ENCODE assay signal across 8 cellular contexts in the genomic region with DNA sequence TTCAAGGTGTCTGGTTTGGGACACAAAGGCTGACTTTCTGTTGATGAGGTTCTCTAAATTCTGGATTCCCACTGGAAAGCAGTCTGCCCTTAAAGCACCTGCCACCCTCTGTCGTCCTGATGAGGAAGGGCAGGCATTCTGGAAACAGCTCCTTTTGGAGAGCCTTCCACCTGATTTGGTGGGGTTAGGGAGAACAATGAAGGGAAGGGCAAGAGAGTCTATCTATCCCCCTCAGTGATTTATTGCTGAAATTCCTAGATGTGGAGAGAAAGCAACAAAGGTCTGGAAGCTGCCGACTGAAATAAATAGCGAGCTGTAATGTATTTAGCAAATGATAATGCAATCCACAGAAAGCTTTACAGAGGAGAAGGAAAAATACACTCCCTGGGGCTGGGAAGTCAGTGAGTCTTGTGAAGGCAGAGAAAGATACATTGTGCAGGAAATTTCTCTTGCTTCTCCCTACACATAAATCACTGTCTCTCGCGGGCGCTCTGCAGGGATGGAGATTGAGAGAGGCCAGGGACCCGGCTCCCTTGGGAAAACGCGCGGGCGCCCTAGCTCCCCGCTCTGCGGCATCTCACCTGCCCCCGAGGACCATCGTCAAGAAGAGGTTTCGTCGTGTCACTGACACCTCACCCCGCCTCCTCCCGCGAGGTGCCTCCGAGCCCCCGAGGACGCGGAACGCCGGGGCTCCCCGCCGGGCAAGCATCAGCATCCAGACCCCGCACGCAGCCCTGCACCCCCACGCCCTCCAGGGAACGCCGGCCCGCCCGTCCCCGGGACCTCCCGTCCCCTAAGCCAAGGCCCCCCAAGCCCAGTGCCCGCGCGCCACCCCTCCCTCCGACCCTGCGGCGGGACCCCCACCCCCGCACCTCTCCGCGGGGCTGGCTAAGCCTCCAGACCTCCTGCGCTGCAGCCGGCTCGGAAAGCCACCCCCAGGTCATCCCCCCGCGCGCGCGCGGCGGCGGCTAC. TPM values are rescaled to one million over a fixed set of nuclear protein-coding genes. Genes with fewer than 3 reads are reported as not detected.
DNase-seq lines count a peak whose midpoint lies in the region; ATAC-seq, FAIRE-seq and TF ChIP-seq lines count a peak whose summit lies in the region.

No MANE protein-coding gene starts in this region.

- H4K20me1 ChIP-seq in OCI-LY3 (ENCODE audit: insufficient read depth, low read length) (no peaks in the 10 kb centered on the region), astrocyte (ENCODE audit: insufficient read depth, low read length) (no peaks in the 10 kb centered on the region)

- peak overlapping the region; percentile 80 for H3K4me2 ChIP-seq in OCI-LY3 (ENCODE audit: low read length)
- peak overlapping the region; percentile 99 for H3K4me2 ChIP-seq in astrocyte (ENCODE audit: low read length)

- peak overlapping the region; percentile 85 for H3K4me3 ChIP-seq in OCI-LY3 (ENCODE audit: low read length)
- peak overlapping the region; percentile 25 for H3K4me3 ChIP-seq in astrocyte (ENCODE audit: insufficient read depth, low read depth, low read length)
- H3K4me3 ChIP-seq in iPS-18a (ENCODE audit: low read length), result peak overlapping the region; percentile 70
- peak overlapping the region; percentile 65 to 84 (median 74) for H3K4me3 ChIP-seq in gastrocnemius medialis

- ATAC-seq in HG03175 (IDR thresholded peaks at IDR 0.05; ENCODE audit: unreplicated experiment) (peak; percentile 0), gastrocnemius medialis (no peak)

- H3K79me2 ChIP-seq in OCI-LY3 (ENCODE audit: low read length) (no peaks in the 10 kb centered on the region), astrocyte (ENCODE audit: insufficient read depth, low read length) (no peaks in the 10 kb centered on the region)

- intact Hi-C loops in gastrocnemius medialis (cut with DNase I; ENCODE audit: low total_unique reads), result loop anchor here (2.0 to 5.0 kb wide), 3 partner anchors 135 to 207 kb away; partner anchors contain the start of genes FAM118B, FOXRED1, RPUSD4 and SRPRA

- H3K27ac Mint-ChIP-seq in astrocyte (ENCODE audit: unreplicated experiment), result peak overlapping the region; percentile 47

- H3K27ac ChIP-seq in OCI-LY3 (ENCODE audit: low read length), result no peak overlapping the region
- no peak overlapping the region for H3K27ac ChIP-seq in astrocyte (ENCODE audit: low read depth, low read length)
- H3K27ac ChIP-seq in iPS-18a (ENCODE audit: low read length), result no peak overlapping the region
- peak overlapping the region; percentile 31 to 83 (median 68) for H3K27ac ChIP-seq in gastrocnemius medialis

- peaks cover 20% of the 10 kb centered on the region for H3K4me1 Mint-ChIP-seq in astrocyte (ENCODE audit: low read depth, unreplicated experiment)

- TF ChIP-seq CTCF in OCI-LY3 (IDR thresholded peaks at IDR 0.05; ENCODE audit: low read depth, low read length) (0 out of 2 replicates have a peak, but pooled peaks have one; percentile 11), astrocyte (IDR thresholded peaks at IDR 0.05; ENCODE audit: insufficient read depth, low read depth, low read length) (no peak), gastrocnemius medialis (IDR thresholded peaks at IDR 0.05 in 4 of 5, conservative IDR thresholded peaks at IDR 0.05 in 1 of 5) (peak in 2 of 5 experiments; percentile 24 to 37)

- DNase-seq in astrocyte (ENCODE audit: low read depth) (no peak), gastrocnemius medialis (no peak), GDM1 (lab: John Stamatoyannopoulos, UW) (no peak), amniotic stem cell (lab: John Stamatoyannopoulos, UW) (no peak)

- no peak for TF ChIP-seq POLR2A in gastrocnemius medialis (IDR thresholded peaks at IDR 0.05)

- H2AFZ ChIP-seq in OCI-LY3 (ENCODE audit: low read depth, low read length) (peak overlapping the region; percentile 78; the same call in 1 of the 2 replicates), astrocyte (ENCODE audit: low read depth, low read length) (peak overlapping the region; percentile 68)

- H3K9me3 Mint-ChIP-seq in astrocyte (ENCODE audit: unreplicated experiment), result no peaks in the 10 kb centered on the region

- peak overlapping the region; percentile 64 for H3K9ac ChIP-seq in ES-I3 (ENCODE audit: low read depth, low read length)
- peak overlapping the region; percentile 65 for H3K9ac ChIP-seq in OCI-LY3 (ENCODE audit: low read length)
- H3K9ac ChIP-seq in astrocyte (ENCODE audit: low read length), result peak overlapping the region; percentile 97
- H3K9ac ChIP-seq in iPS-18a (ENCODE audit: low read length), result peak overlapping the region; percentile 41

- no peaks in the 10 kb centered on the region for H3K27me3 Mint-ChIP-seq in astrocyte (ENCODE audit: low read depth, unreplicated experiment)

- H3K4me3 Mint-ChIP-seq in astrocyte (ENCODE audit: unreplicated experiment), result peak overlapping the region; percentile 91

- in situ Hi-C loops in gastrocnemius medialis (cut with MboI; ENCODE audit: low sequenced_read_pairs in 4 of 4), result loop anchor here in 1 of 4 donors (10.0 kb wide), 1 partner anchor 133 kb away; no protein-coding TSS in a partner anchor

- H3K36me3 Mint-ChIP-seq in astrocyte (ENCODE audit: low read depth, unreplicated experiment), result no peaks in the 10 kb centered on the region

- H3K36me3 ChIP-seq in ES-I3 (ENCODE audit: insufficient read depth, low read length), result no peaks in the 10 kb centered on the region
- H3K36me3 ChIP-seq in OCI-LY3 (replicated peaks; ENCODE audit: low read depth, low read length), result no peaks in the 10 kb centered on the region
- H3K36me3 ChIP-seq in astrocyte (ENCODE audit: insufficient read depth, low read length), result no peaks in the 10 kb centered on the region
- H3K36me3 ChIP-seq in iPS-18a (ENCODE audit: control insufficient read depth, low read depth, low read length), result no peaks in the 10 kb centered on the region
- no peaks in the 10 kb centered on the region for H3K36me3 ChIP-seq in gastrocnemius medialis

- H3K27me3 ChIP-seq in OCI-LY3 (ENCODE audit: low read depth, low read length), result peaks cover 25% of the 10 kb centered on the region
- H3K27me3 ChIP-seq in astrocyte (ENCODE audit: insufficient read depth, low read length), result peaks cover 49% of the 10 kb centered on the region
- no peaks in the 10 kb centered on the region for H3K27me3 ChIP-seq in iPS-18a (ENCODE audit: control insufficient read depth, insufficient read depth, low read length)
- peaks cover 0 to 14% (median 4%) of the 10 kb centered on the region in 3 donors for H3K27me3 ChIP-seq in gastrocnemius medialis

- H3K4me1 ChIP-seq in ES-I3 (ENCODE audit: insufficient read depth, low read length), result peaks cover 9% of the 10 kb centered on the region
- peaks cover 5% of the 10 kb centered on the region; the same call in 1 of the 2 replicates for H3K4me1 ChIP-seq in OCI-LY3 (ENCODE audit: low read length)
- H3K4me1 ChIP-seq in astrocyte (ENCODE audit: insufficient read depth, low read length), result no peaks in the 10 kb centered on the region
- peaks cover 21% of the 10 kb centered on the region for H3K4me1 ChIP-seq in iPS-18a (ENCODE audit: control insufficient read depth, low read depth, low read length)
- H3K4me1 ChIP-seq in gastrocnemius medialis, result peaks cover 9 to 11% of the 10 kb centered on the region in 2 donors

- no peaks in the 10 kb centered on the region for H3K9me3 ChIP-seq in ES-I3 (ENCODE audit: control insufficient read depth, insufficient read depth, low read length)
- no peaks in the 10 kb centered on the region for H3K9me3 ChIP-seq in OCI-LY3 (ENCODE audit: insufficient read depth, low read length)
- no peaks in the 10 kb centered on the region for H3K9me3 ChIP-seq in astrocyte (ENCODE audit: insufficient read depth, low read depth, low read length)
- H3K9me3 ChIP-seq in iPS-18a (ENCODE audit: control insufficient read depth, low read depth, low read length), result no peaks in the 10 kb centered on the region
- H3K9me3 ChIP-seq in gastrocnemius medialis, result no peaks in the 10 kb centered on the region

- no peak for FAIRE-seq in astrocyte (lab: Jason Lieb, UNC)

RNA-seq across cellular contexts. Expression of gene CDON, which starts 0.7 kb away (rescaled TPM):
- total RNA-seq in astrocyte (15.5 and 17.0 TPM in 2 replicates), gastrocnemius medialis (1 to 10 TPM; 1.0 to 2.0 (median 1.8) TPM)

Comparison
In these comparisons a context has a peak if more than half of its experiments do, and no peak if none do; other contexts are left out.
1. H3K9ac ChIP-seq: peak in every context shown above with its lines; median percentile 97 in astrocyte; 65 in OCI-LY3; 64 in ES-I3; 41 in iPS-18a.
2. H3K27ac ChIP-seq: peak in gastrocnemius medialis (4 of 4); none in OCI-LY3 (single experiment), astrocyte (single experiment) and iPS-18a (single experiment).
3. H3K4me3 ChIP-seq: peak in every context shown above with its lines; median percentile 85 in OCI-LY3; 74 in gastrocnemius medialis; 70 in iPS-18a; 25 in astrocyte.